ENCODE assay signal across 15 cellular contexts in the genomic region with DNA sequence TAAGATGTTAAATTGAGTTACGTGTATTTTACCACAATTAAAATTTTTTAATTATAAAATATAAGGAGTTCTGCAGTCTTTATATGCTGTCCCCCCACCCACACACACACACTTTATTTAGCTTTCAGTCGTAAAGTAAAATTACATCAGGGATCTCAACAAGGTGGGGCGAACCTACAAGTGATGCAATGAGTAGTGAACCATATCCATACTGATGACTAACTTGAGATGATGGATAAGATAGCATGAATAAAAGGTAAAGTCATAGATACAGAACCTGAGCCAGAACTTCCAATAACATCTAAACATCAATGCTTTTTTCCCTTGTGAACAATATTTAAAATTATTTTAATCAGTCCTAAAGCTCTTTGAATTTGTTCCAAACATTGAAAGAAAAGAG.
A peak's percentile ranks its signal among the peaks of the same experiment; 100 is the strongest.
DNase-seq lines count a peak whose midpoint lies in the region; ATAC-seq and TF ChIP-seq lines count a peak whose summit lies in the region.
"Had no signal": no experiment of that assay in that cellular context is flagged by ENCODE, and none has a peak within 500 bp of the region (broad histone marks: within the 10 kb centered on the region; RNA-seq: fewer than 3 reads in every experiment).

No MANE protein-coding gene starts in this region.

- H3K4me2 ChIP-seq in PC-3 (ENCODE audit: low read length) (no peak overlapping the region), mammary epithelial cell (ENCODE audit: insufficient read depth, low read depth, low read length) (no peak overlapping the region)

- BruUV-seq in PC-3 (replicated peaks; lab: Mats Ljungman, UMichigan) (no TSS peak), mammary epithelial cell (replicated peaks; lab: Mats Ljungman, UMichigan) (no TSS peak)

- no peak overlapping the region for H2AFZ ChIP-seq in PC-3 (ENCODE audit: low read length)
- H2AFZ ChIP-seq in mammary epithelial cell (ENCODE audit: low read depth, low read length), result no peak overlapping the region

- CTCF ChIA-PET in PC-3 (lab: Charles Lee), result no interaction called here
- CTCF ChIA-PET in mammary epithelial cell (lab: Charles Lee; ENCODE audit: low non-redundant PET), result interaction anchor here (0.7 kb wide), 1 partner anchor 86 kb away, joined by 3 read pairs; no protein-coding TSS in a partner anchor

- dilution Hi-C loops in mammary epithelial cell (cut with HindIII; ENCODE audit: low sequenced_read_pairs), result no loop called here

- TF ChIP-seq CTCF in PC-3 (conservative IDR thresholded peaks at IDR 0.05; ENCODE audit: low read depth, low read length) (no peak), mammary epithelial cell (conservative IDR thresholded peaks at IDR 0.05 in 1 of 2, IDR thresholded peaks at IDR 0.05 in 1 of 2; ENCODE audit: extremely low read depth in 1 of 2, insufficient read depth in 1 of 2, low read depth in 1 of 2, low read length in 2 of 2) (no peak)

- no peaks in the 10 kb centered on the region for H3K9me2 ChIP-seq in PC-3 (replicated peaks; ENCODE audit: low read length)

- no peaks in the 10 kb centered on the region for H3K36me3 ChIP-seq in PC-3 (ENCODE audit: low read depth, low read length)
- peaks cover 5% of the 10 kb centered on the region for H3K36me3 ChIP-seq in mammary epithelial cell (ENCODE audit: insufficient read depth, low read length)

- WGBS in mammary epithelial cell (ENCODE audit: low coverage, missing lambda C conversion rate), result 82% methylated on average over 3 of the region's 3 CpGs

- H3K27ac ChIP-seq in PC-3 (ENCODE audit: low read length), result no peak overlapping the region
- H3K27ac ChIP-seq in mammary epithelial cell (ENCODE audit: insufficient read depth, low read depth, low read length), result no peak overlapping the region

- peaks cover 9% of the 10 kb centered on the region for H3K4me1 ChIP-seq in PC-3 (ENCODE audit: insufficient read depth, low read length)
- no peaks in the 10 kb centered on the region for H3K4me1 ChIP-seq in mammary epithelial cell (ENCODE audit: insufficient read depth, low read length)

- no peaks in the 10 kb centered on the region for H3K79me2 ChIP-seq in PC-3 (ENCODE audit: low read length)
- H3K79me2 ChIP-seq in mammary epithelial cell (ENCODE audit: insufficient read depth, low read length), result no peaks in the 10 kb centered on the region

- H3K9me3 ChIP-seq in PC-3 (ENCODE audit: low read length) (no peaks in the 10 kb centered on the region), mammary epithelial cell (replicated peaks; ENCODE audit: insufficient read depth, low read length) (no peaks in the 10 kb centered on the region)

- DNase-seq in Caki2 (ENCODE audit: low read depth) (peak; percentile 20), PC-3 (peak; percentile 59), mammary epithelial cell (peak; percentile 64), cardiac septum (ENCODE audit: low spot score) (no peak), NCI-H2227 (lab: John Stamatoyannopoulos, UW; ENCODE audit: unreplicated experiment) (no peak)
- DNase-seq: CD8-positive, alpha-beta T cell; COR-L47; DND-41; GDM1; HCEC 1CT; HFFc6; IMR-90 had no signal

- H4K20me1 ChIP-seq in PC-3 (ENCODE audit: low read length) (no peaks in the 10 kb centered on the region), mammary epithelial cell (ENCODE audit: insufficient read depth, low read length) (no peaks in the 10 kb centered on the region)

- H3K27me3 ChIP-seq in PC-3 (ENCODE audit: low read length) (no peaks in the 10 kb centered on the region), mammary epithelial cell (ENCODE audit: insufficient read depth, low read length) (no peaks in the 10 kb centered on the region)

- H3K4me3 ChIP-seq in PC-3 (ENCODE audit: low read length), result no peak overlapping the region
- H3K4me3 ChIP-seq in mammary epithelial cell (replicated peaks in 1 of 3; ENCODE audit: insufficient read depth in 1 of 3, low read depth in 2 of 3, low read length in 3 of 3), result no peak overlapping the region

- intact Hi-C loops in PC-3 (cut with micrococcal nuclease), result loop anchor here (10.0 kb wide), 1 partner anchor 82 kb away; a partner anchor contains a TSS
- intact Hi-C loops in mammary epithelial cell (cut with micrococcal nuclease), result loop anchor here (5.0 kb wide), 1 partner anchor 79 kb away; a partner anchor contains a TSS
- intact Hi-C loops in cardiac septum (cut with DNase I), result no loop called here

- ATAC-seq in PC-3 (peak; percentile 48; the same call in 1 of the 2 replicates), esophagus mucosa (peak; percentile 64), GM18907 (IDR thresholded peaks at IDR 0.05; ENCODE audit: unreplicated experiment) (no peak), GM21447 (IDR thresholded peaks at IDR 0.05; ENCODE audit: unreplicated experiment) (no peak)
- ATAC-seq: CD8-positive, alpha-beta T cell had no signal

- POLR2A ChIA-PET in PC-3 (lab: Charles Lee; ENCODE audit: unreplicated experiment), result no interaction called here

- in situ Hi-C loops in Caki2 (cut with HindIII; ENCODE audit: low pct_unique_long_range_greater_than_20kb, low sequenced_read_pairs), result no loop called here
- in situ Hi-C loops in mammary epithelial cell (cut with MboI; ENCODE audit: low sequenced_read_pairs in 2 of 2), result no loop called here

- no peaks in the 10 kb centered on the region for H3F3A ChIP-seq in PC-3 (ENCODE audit: low read length, unreplicated experiment)

- H3K9ac ChIP-seq in PC-3 (ENCODE audit: low read length) (no peak overlapping the region), mammary epithelial cell (ENCODE audit: insufficient read depth, low read length) (no peak overlapping the region)

Comparison
In these comparisons a context has a peak if more than half of its experiments do, and no peak if none do; other contexts are left out.
1. DNase-seq: peak in Caki2 (single experiment), PC-3 (single experiment) and mammary epithelial cell (single experiment); none in cardiac septum (single experiment) and NCI-H2227 (single experiment).
2. ATAC-seq: peak in PC-3 (single experiment) and esophagus mucosa (single experiment); none in GM18907 (single experiment) and GM21447 (single experiment).